ENCODE assay signal across 28 cellular contexts in the genomic region with DNA sequence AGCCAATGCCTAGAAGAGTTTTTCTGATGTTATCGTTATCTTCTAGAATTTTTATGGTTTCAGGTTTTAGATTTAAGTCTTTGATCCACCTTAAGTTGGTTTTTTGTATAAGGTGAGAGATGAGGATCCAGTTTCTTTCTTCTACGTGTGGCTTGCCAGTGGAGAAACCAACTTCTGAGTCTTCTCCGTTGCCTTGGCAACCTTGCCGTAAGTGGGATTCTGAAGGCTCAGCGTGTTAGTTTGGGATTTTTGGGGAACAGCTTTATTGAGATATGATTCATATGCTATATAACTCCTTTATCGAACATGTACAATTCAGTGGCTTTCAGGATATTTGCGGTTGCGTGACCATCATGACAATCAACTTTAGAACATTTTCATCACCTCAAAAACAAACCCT.
"Had no signal": no experiment of that assay in that cellular context is flagged by ENCODE, and none has a peak within 500 bp of the region (broad histone marks: within the 10 kb centered on the region; RNA-seq: fewer than 3 reads in every experiment).

No MANE protein-coding gene starts in this region.

- H3K9me3 Mint-ChIP-seq: dendritic cell treated with granulocyte-macrophage colony-stimulating factor and Interleukin-4, amounts not matched to agents 40 ng/mL and 50 ng/mL, for 4 days; naive thymus-derived CD8-positive, alpha-beta T cell; neural crest cell; stimulated activated naive B cell treated with anti-CD40 and anti-IgM and Interleukin-4, amounts not matched to agents 10 μg/mL and 1 μg/mL and 100 μg/mL, for 72 hours; stimulated activated naive CD8-positive, alpha-beta T cell treated with anti-CD3 and anti-CD28 coated beads, Interleukin-15, Interleukin-2, amounts not matched to agents 100 ng/mL and 50 ng/mL, for 24 hours had no signal

- H3K27me3 ChIP-seq: colonic mucosa, esophagus muscularis mucosa, foreskin keratinocyte, left lung, neutrophil, sigmoid colon, spleen, suprapubic skin, transverse colon, upper lobe of right lung, uterus had no signal

- FAIRE-seq: endothelial cell of umbilical vein, islet of Langerhans had no signal

- ATAC-seq: foreskin keratinocyte; left cardiac atrium; left lung; naive thymus-derived CD8-positive, alpha-beta T cell; right cardiac atrium; stimulated activated naive B cell treated with anti-CD40 and anti-IgM and Interleukin-4, amounts not matched to agents 10 μg/mL and 1 μg/mL and 100 μg/mL, for 72 hours; upper lobe of right lung had no signal

- H3K27me3 Mint-ChIP-seq: dendritic cell treated with granulocyte-macrophage colony-stimulating factor and Interleukin-4, amounts not matched to agents 40 ng/mL and 50 ng/mL, for 4 days; naive thymus-derived CD8-positive, alpha-beta T cell; stimulated activated naive CD8-positive, alpha-beta T cell treated with anti-CD3 and anti-CD28 coated beads, Interleukin-15, Interleukin-2, amounts not matched to agents 100 ng/mL and 50 ng/mL, for 24 hours had no signal

- H3K27ac Mint-ChIP-seq: dendritic cell treated with granulocyte-macrophage colony-stimulating factor and Interleukin-4, amounts not matched to agents 40 ng/mL and 50 ng/mL, for 4 days; naive thymus-derived CD8-positive, alpha-beta T cell; stimulated activated naive B cell treated with anti-CD40 and anti-IgM and Interleukin-4, amounts not matched to agents 10 μg/mL and 1 μg/mL and 100 μg/mL, for 72 hours; stimulated activated naive CD8-positive, alpha-beta T cell treated with anti-CD3 and anti-CD28 coated beads, Interleukin-15, Interleukin-2, amounts not matched to agents 100 ng/mL and 50 ng/mL, for 24 hours had no signal

- H3K4me3 Mint-ChIP-seq: dendritic cell treated with granulocyte-macrophage colony-stimulating factor and Interleukin-4, amounts not matched to agents 40 ng/mL and 50 ng/mL, for 4 days; naive thymus-derived CD8-positive, alpha-beta T cell; neural crest cell; stimulated activated naive B cell treated with anti-CD40 and anti-IgM and Interleukin-4, amounts not matched to agents 10 μg/mL and 1 μg/mL and 100 μg/mL, for 72 hours; stimulated activated naive CD8-positive, alpha-beta T cell treated with anti-CD3 and anti-CD28 coated beads, Interleukin-15, Interleukin-2, amounts not matched to agents 100 ng/mL and 50 ng/mL, for 24 hours had no signal

- H3K27ac ChIP-seq: colonic mucosa, esophagus muscularis mucosa, foreskin keratinocyte, left lung, neutrophil, prostate gland, sigmoid colon, skin epidermis, spleen, suprapubic skin, transverse colon, upper lobe of right lung had no signal

- H3K4me3 ChIP-seq: colonic mucosa, esophagus muscularis mucosa, heart right ventricle, left lung, prostate gland, sigmoid colon, skin epidermis, spleen, suprapubic skin, transverse colon, upper lobe of right lung, uterus had no signal

- H3K4me1 ChIP-seq: colonic mucosa, foreskin keratinocyte, left lung, prostate gland, suprapubic skin, uterus had no signal

- H3K36me3 ChIP-seq: colonic mucosa, esophagus muscularis mucosa, heart right ventricle, left lung, neutrophil, prostate gland, sigmoid colon, spleen, suprapubic skin, transverse colon, upper lobe of right lung, uterus had no signal

- DNase-seq: colonic mucosa; effector CD8-positive, alpha-beta T cell; foreskin keratinocyte; glutamatergic neuron; heart right ventricle; hippocampal formation; left cardiac atrium; left lung; midbrain; naive thymus-derived CD8-positive, alpha-beta T cell; right cardiac atrium; sigmoid colon; spleen; stimulated activated CD4-positive, alpha-beta T cell treated with anti-CD3 and anti-CD28 coated beads, Interleukin-4, amount 100 ng/mL, for 4 hours; stimulated activated naive B cell treated with anti-CD40 and anti-IgM and Interleukin-4, amounts not matched to agents 10 μg/mL and 1 μg/mL and 100 μg/mL, for 72 hours; transverse colon; upper lobe of right lung; uterus had no signal

- H3K9me3 ChIP-seq: colonic mucosa, esophagus muscularis mucosa, heart right ventricle, left lung, neutrophil, prostate gland, sigmoid colon, spleen, suprapubic skin, transverse colon, upper lobe of right lung, uterus had no signal
